Comparison of ENCODE assay signal across 8 cellular contexts in the genomic region with DNA sequence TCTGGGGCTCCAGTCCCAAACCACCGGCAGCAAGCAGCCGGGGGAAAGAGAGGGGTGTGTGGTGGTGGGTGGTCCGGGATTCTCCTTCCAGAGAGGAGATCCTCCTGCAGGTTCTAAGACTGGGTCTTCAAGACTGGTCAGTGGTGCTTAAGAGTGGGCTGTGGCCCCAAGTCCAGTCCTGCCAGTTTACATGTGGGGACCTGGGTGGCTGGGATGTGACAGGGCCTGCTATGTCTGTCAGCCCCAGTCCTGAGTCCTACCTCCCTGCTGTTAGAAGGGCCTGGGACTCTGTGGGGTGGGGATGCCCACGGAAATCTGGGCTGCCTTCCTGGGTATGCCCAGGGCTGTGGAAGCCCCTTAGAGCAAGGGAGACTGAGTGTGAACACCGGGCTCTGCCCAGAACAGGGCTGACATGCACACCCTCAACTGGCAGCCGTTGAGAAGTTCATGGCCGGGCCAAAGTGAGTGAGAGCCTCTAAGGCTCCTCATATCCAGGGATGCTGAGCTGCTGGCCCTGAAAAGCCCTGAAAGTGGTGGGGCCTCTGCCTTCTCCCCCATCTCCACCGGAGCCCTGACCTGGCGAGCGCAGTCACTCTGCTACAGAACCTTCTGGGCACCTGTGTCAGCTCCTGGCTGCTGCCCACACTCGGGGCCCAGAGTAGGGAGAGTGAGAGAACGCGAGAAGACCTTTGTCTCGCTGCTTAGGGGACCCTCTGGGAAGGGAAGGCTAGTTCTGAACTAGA. TPM values are rescaled to one million over a fixed set of nuclear protein-coding genes. Genes with fewer than 3 reads are reported as not detected.
DNase-seq lines count a peak whose midpoint lies in the region; ATAC-seq lines count a peak whose summit lies in the region.

No MANE protein-coding gene starts in this region.

- in situ Hi-C loops in KBM-7 (cut with MboI; ENCODE audit: low pct_unique_long_range_greater_than_20kb, low sequenced_read_pairs): loop anchor here (25.0 kb wide), 1 partner anchor 109 kb away; no protein-coding TSS in a partner anchor

- ATAC-seq in activated T-helper 17 cell treated with anti-CD3 and anti-CD28 coated beads, Interleukin-2, amount 50 U/mL, for 72 hours (replicated peaks): no peak
- peak; percentile 20 to 23 for ATAC-seq in right cardiac atrium
- no peak for ATAC-seq in HG02938 (IDR thresholded peaks at IDR 0.05; ENCODE audit: unreplicated experiment)

- H3K27me3 Mint-ChIP-seq in activated T-helper 17 cell treated with anti-CD3 and anti-CD28 coated beads, Interleukin-2, amount 50 U/mL, for 72 hours: no peaks in the 10 kb centered on the region

- peak overlapping the region; percentile 78 for H3K4me3 Mint-ChIP-seq in activated T-helper 17 cell treated with anti-CD3 and anti-CD28 coated beads, Interleukin-2, amount 50 U/mL, for 72 hours

- peak in 1 of 3 donors; percentile 56 for DNase-seq in right cardiac atrium
- DNase-seq in stimulated activated CD8-positive, alpha-beta memory T cell treated with anti-CD3 and anti-CD28 coated beads, Interleukin-4, amount 100 ng/mL, for 48 hours: peak; percentile 24
- no peak for DNase-seq in KBM-7
- DNase-seq in NCI-H146 (lab: John Stamatoyannopoulos, UW): no peak
- no peak for DNase-seq in stimulated activated CD4-positive, alpha-beta T cell treated with anti-CD3 and anti-CD28 coated beads, Interleukin-15, amount 100 ng/mL, for 24 hours

- H3K9me3 Mint-ChIP-seq in activated T-helper 17 cell treated with anti-CD3 and anti-CD28 coated beads, Interleukin-2, amount 50 U/mL, for 72 hours: no peaks in the 10 kb centered on the region

- H3K9me3 ChIP-seq in HUES6 (ENCODE audit: control insufficient read depth, insufficient read depth, low read depth, low read length): no peaks in the 10 kb centered on the region
- H3K9me3 ChIP-seq in right cardiac atrium (ENCODE audit: control insufficient read depth, low read length): no peaks in the 10 kb centered on the region

- no peaks in the 10 kb centered on the region for H3K36me3 ChIP-seq in HUES6 (ENCODE audit: control insufficient read depth, insufficient read depth, low read length)

- H3K4me3 ChIP-seq in HUES6 (ENCODE audit: low read depth, low read length): peak overlapping the region; percentile 65
- H3K4me3 ChIP-seq in right cardiac atrium (ENCODE audit: low read length): peak overlapping the region; percentile 88

- H3K4me1 Mint-ChIP-seq in activated T-helper 17 cell treated with anti-CD3 and anti-CD28 coated beads, Interleukin-2, amount 50 U/mL, for 72 hours: peaks cover 4% of the 10 kb centered on the region

- intact Hi-C loops in right cardiac atrium (cut with DNase I): no loop called here

- H3K27me3 ChIP-seq in HUES6 (ENCODE audit: control insufficient read depth, insufficient read depth, low read length) (peaks cover 4% of the 10 kb centered on the region), right cardiac atrium (ENCODE audit: control insufficient read depth, insufficient read depth) (no peaks in the 10 kb centered on the region)

- H3K9ac ChIP-seq in HUES6 (ENCODE audit: low read length): no peak overlapping the region

- no peak overlapping the region for H3K27ac ChIP-seq in HUES6 (ENCODE audit: low read depth, low read length)
- H3K27ac ChIP-seq in right cardiac atrium (ENCODE audit: low read length): peak overlapping the region; percentile 16

- peaks cover 31% of the 10 kb centered on the region for H3K4me1 ChIP-seq in HUES6 (ENCODE audit: control insufficient read depth, insufficient read depth, low read length)
- H3K4me1 ChIP-seq in right cardiac atrium (ENCODE audit: control insufficient read depth, insufficient read depth, low read length): peaks cover 16% of the 10 kb centered on the region

- peak overlapping the region; percentile 81 for H3K27ac Mint-ChIP-seq in activated T-helper 17 cell treated with anti-CD3 and anti-CD28 coated beads, Interleukin-2, amount 50 U/mL, for 72 hours

- no peaks in the 10 kb centered on the region for H3K36me3 Mint-ChIP-seq in activated T-helper 17 cell treated with anti-CD3 and anti-CD28 coated beads, Interleukin-2, amount 50 U/mL, for 72 hours (ENCODE audit: low read depth)

- WGBS in right cardiac atrium: 51% methylated on average over 14 of the region's 14 CpGs

RNA-seq across cellular contexts. Expression of a gene that starts 1.7 kb away (rescaled TPM):
- 10 to 100 TPM; 11.9 to 15.1 TPM for total RNA-seq in activated T-helper 17 cell treated with anti-CD3 and anti-CD28 coated beads, Interleukin-2, amount 50 U/mL, for 72 hours
- 10 to 100 TPM; 31.1 to 32.4 (median 31.6) TPM for total RNA-seq in right cardiac atrium
- 28.3 TPM for polyA plus RNA-seq in right cardiac atrium

Comparison
In these comparisons a context has a peak if more than half of its experiments do, and no peak if none do; other contexts are left out.
1. ATAC-seq: peak in right cardiac atrium (2 of 2); none in activated T-helper 17 cell treated with anti-CD3 and anti-CD28 coated beads, Interleukin-2, amount 50 U/mL, for 72 hours (single experiment) and HG02938 (single experiment).